In the genomic region with DNA sequence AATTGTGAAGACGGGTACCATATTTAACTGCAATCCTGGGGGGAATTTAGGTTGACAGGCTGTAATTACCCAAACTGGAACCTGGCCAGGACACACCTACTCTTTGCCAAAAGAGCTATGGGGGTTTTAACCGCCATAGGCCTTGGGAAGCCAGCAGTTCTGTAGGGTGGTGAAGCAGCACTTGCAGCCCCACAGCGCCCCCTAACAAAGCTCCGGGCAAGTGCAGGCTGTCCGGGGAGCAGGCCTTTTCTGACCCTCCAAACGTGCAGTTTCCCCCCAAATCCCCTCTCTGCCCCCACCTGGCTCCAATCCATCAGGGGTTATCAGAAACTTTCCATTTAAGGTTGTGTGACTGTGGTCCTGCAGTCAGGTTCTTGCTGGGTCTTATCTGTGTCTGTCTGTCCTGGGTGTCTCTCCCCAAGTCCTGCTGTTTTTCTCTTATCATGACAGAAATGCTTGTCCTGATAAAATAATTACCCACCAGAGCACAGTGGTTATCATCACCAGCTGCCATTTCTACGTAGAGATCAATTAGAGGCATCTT, we compare ENCODE assay signal across 8 cellular contexts.
DNase-seq lines count a peak whose midpoint lies in the region; ATAC-seq, FAIRE-seq and TF ChIP-seq lines count a peak whose summit lies in the region.

No MANE protein-coding gene starts in this region.

- CTCF ChIA-PET in AG04450 (lab: Charles Lee), result interaction anchor here (1.1 to 1.6 kb wide), 4 partner anchors 355 to 488 kb away, joined by 3 to 9 read pairs (median 5); no protein-coding TSS in a partner anchor

- H3K4me1 ChIP-seq in adipocyte (ENCODE audit: control insufficient read depth, insufficient read depth, low read length), result peaks cover 8% of the 10 kb centered on the region

- H3K36me3 ChIP-seq in H7 (replicated peaks; ENCODE audit: control insufficient read depth, insufficient read depth, low read length), result no peaks in the 10 kb centered on the region
- no peaks in the 10 kb centered on the region for H3K36me3 ChIP-seq in adipocyte (ENCODE audit: control insufficient read depth, insufficient read depth, low read length, severe bottlenecking)

- H3K27ac ChIP-seq in AG04450 (ENCODE audit: low read depth, low read length), result no peak overlapping the region

- DNase-seq in AG04450 (ENCODE audit: low read depth, low spot score) (no peak), H7 (peak; percentile 73), NOMO-1 (lab: John Stamatoyannopoulos, UW; ENCODE audit: unreplicated experiment in 2 of 2) (peak; percentile 35 to 69), adipocyte (ENCODE audit: low read depth) (peak; percentile 13), left kidney (ENCODE audit: low read depth, low spot score) (peak; percentile 55), RCC 7860 (ENCODE audit: low spot score) (no peak), NCI-H1048 (lab: John Stamatoyannopoulos, UW) (no peak)

- no peak for ATAC-seq in GM21528 (IDR thresholded peaks at IDR 0.05; ENCODE audit: low FRiP score, unreplicated experiment)

- POLR2A ChIA-PET in AG04450 (lab: Yijun Ruan, JAX), result no interaction called here

- TF ChIP-seq CTCF in AG04450 (IDR thresholded peaks at IDR 0.05; ENCODE audit: low read depth, low read length), result peak; percentile 50

- no peak for FAIRE-seq in RCC 7860 (lab: Jason Lieb, UNC)

- no peaks in the 10 kb centered on the region for H3K9me3 ChIP-seq in AG04450 (ENCODE audit: control insufficient read depth, insufficient read depth, low read length)
- H3K9me3 ChIP-seq in adipocyte (ENCODE audit: control insufficient read depth, low read length), result no peaks in the 10 kb centered on the region

- no peaks in the 10 kb centered on the region for H3K27me3 ChIP-seq in AG04450 (ENCODE audit: control insufficient read depth, insufficient read depth, low read length)
- H3K27me3 ChIP-seq in H7 (ENCODE audit: control insufficient read depth, insufficient read depth, low read length), result no peaks in the 10 kb centered on the region
- peaks cover 41% of the 10 kb centered on the region for H3K27me3 ChIP-seq in adipocyte (replicated peaks; ENCODE audit: control insufficient read depth, insufficient read depth, low read length)

- no peak overlapping the region for H3K4me3 ChIP-seq in AG04450 (ENCODE audit: low read depth, low read length)
- H3K4me3 ChIP-seq in H7 (ENCODE audit: insufficient read depth, low read depth, low read length), result no peak overlapping the region
- H3K4me3 ChIP-seq in adipocyte (ENCODE audit: low read length), result no peak overlapping the region

- no peak overlapping the region for H3K9ac ChIP-seq in adipocyte (ENCODE audit: low read length)

Comparison
In these comparisons a context has a peak if more than half of its experiments do, and no peak if none do; other contexts are left out.
1. DNase-seq: peak in H7 (single experiment), NOMO-1 (2 of 2), adipocyte (single experiment) and left kidney (single experiment); none in AG04450 (single experiment), RCC 7860 (single experiment) and NCI-H1048 (single experiment).